1 cellular context compared by ENCODE assay signal in genomic region chr4:113181289-113182007, GRCh38.
TF ChIP-seq lines count a peak whose summit lies in the region.

No MANE protein-coding gene starts in this region.

TF ChIP-seq in HepG2, 621 proteins besides CTCF, POLR2A, EP300 and RAD21 (continued from another document and continues in another):
- TF ChIP-seq ZGPAT (CRISPR knock-in tag; IDR thresholded peaks at IDR 0.05) (peak; percentile 64), TMF1 (CRISPR knock-in tag; IDR thresholded peaks at IDR 0.05; ENCODE audit: low read depth) (no peak), EED (CRISPR knock-in tag; IDR thresholded peaks at IDR 0.05) (no peak), FIP1L1 (IDR thresholded peaks at IDR 0.05; ENCODE audit: borderline replicate concordance, insufficient read depth, low read depth, low read length) (no peak), ZNF331 (CRISPR knock-in tag; IDR thresholded peaks at IDR 0.05) (peak; percentile 62; the same call in 1 of the 2 replicates), ZSCAN31 (CRISPR knock-in tag; IDR thresholded peaks at IDR 0.05; ENCODE audit: low read depth) (no peak), HNRNPL (IDR thresholded peaks at IDR 0.05; ENCODE audit: low read depth, low read length) (no peak), DRAP1 (CRISPR knock-in tag; IDR thresholded peaks at IDR 0.05) (0 out of 2 replicates have a peak, but pooled peaks have one; percentile 33), ZMYM2 (CRISPR knock-in tag; IDR thresholded peaks at IDR 0.05) (no peak), TRIM22 (IDR thresholded peaks at IDR 0.05) (no peak), ZFP41 (CRISPR knock-in tag; IDR thresholded peaks at IDR 0.05; ENCODE audit: borderline replicate concordance) (no peak), ZNF121 (CRISPR knock-in tag; IDR thresholded peaks at IDR 0.05) (peak; percentile 98), ZNF614 (CRISPR knock-in tag; IDR thresholded peaks at IDR 0.05; ENCODE audit: borderline replicate concordance) (0 out of 2 replicates have a peak, but pooled peaks have one; percentile 71), SRSF9 (IDR thresholded peaks at IDR 0.05; ENCODE audit: borderline replicate concordance, insufficient read depth, low read depth, low read length, poor library complexity, severe bottlenecking) (no peak), IKZF5 (CRISPR knock-in tag; IDR thresholded peaks at IDR 0.05) (peak; percentile 70; the same call in 1 of the 2 replicates), SMYD3 (CRISPR knock-in tag; IDR thresholded peaks at IDR 0.05) (peak; percentile 72; the same call in 1 of the 2 replicates), RARG (CRISPR knock-in tag; IDR thresholded peaks at IDR 0.05; ENCODE audit: low read depth) (no peak), HNF4A (CRISPR knock-in tag; IDR thresholded peaks at IDR 0.05) (peak; percentile 21; the same call in 1 of the 2 replicates), ZNF260 (CRISPR knock-in tag; IDR thresholded peaks at IDR 0.05; ENCODE audit: borderline replicate concordance, low read depth) (no peak), GLI4 (CRISPR knock-in tag; IDR thresholded peaks at IDR 0.05; ENCODE audit: borderline replicate concordance) (no peak), ZBTB49 (CRISPR knock-in tag; IDR thresholded peaks at IDR 0.05; ENCODE audit: borderline replicate concordance) (0 out of 2 replicates have a peak, but pooled peaks have one; percentile 77), HOXA3 (CRISPR knock-in tag; IDR thresholded peaks at IDR 0.05) (peak; percentile 53; the same call in 1 of the 2 replicates), PHF21A (CRISPR knock-in tag; IDR thresholded peaks at IDR 0.05) (no peak), ZNF75D (CRISPR knock-in tag; IDR thresholded peaks at IDR 0.05; ENCODE audit: borderline replicate concordance) (no peak), KLF13 (CRISPR knock-in tag; IDR thresholded peaks at IDR 0.05) (no peak)
- TF ChIP-seq, protein P1, sequence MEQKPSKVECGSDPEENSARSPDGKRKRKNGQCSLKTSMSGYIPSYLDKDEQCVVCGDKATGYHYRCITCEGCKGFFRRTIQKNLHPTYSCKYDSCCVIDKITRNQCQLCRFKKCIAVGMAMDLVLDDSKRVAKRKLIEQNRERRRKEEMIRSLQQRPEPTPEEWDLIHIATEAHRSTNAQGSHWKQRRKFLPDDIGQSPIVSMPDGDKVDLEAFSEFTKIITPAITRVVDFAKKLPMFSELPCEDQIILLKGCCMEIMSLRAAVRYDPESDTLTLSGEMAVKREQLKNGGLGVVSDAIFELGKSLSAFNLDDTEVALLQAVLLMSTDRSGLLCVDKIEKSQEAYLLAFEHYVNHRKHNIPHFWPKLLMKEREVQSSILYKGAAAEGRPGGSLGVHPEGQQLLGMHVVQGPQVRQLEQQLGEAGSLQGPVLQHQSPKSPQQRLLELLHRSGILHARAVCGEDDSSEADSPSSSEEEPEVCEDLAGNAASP (CRISPR knock-in tag; IDR thresholded peaks at IDR 0.05; ENCODE audit: borderline replicate concordance), result peak; percentile 62; the same call in 1 of the 2 replicates
- TF ChIP-seq, protein P2, sequence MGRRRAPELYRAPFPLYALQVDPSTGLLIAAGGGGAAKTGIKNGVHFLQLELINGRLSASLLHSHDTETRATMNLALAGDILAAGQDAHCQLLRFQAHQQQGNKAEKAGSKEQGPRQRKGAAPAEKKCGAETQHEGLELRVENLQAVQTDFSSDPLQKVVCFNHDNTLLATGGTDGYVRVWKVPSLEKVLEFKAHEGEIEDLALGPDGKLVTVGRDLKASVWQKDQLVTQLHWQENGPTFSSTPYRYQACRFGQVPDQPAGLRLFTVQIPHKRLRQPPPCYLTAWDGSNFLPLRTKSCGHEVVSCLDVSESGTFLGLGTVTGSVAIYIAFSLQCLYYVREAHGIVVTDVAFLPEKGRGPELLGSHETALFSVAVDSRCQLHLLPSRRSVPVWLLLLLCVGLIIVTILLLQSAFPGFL (CRISPR knock-in tag; IDR thresholded peaks at IDR 0.05), result no peak
- TF ChIP-seq, protein P3, sequence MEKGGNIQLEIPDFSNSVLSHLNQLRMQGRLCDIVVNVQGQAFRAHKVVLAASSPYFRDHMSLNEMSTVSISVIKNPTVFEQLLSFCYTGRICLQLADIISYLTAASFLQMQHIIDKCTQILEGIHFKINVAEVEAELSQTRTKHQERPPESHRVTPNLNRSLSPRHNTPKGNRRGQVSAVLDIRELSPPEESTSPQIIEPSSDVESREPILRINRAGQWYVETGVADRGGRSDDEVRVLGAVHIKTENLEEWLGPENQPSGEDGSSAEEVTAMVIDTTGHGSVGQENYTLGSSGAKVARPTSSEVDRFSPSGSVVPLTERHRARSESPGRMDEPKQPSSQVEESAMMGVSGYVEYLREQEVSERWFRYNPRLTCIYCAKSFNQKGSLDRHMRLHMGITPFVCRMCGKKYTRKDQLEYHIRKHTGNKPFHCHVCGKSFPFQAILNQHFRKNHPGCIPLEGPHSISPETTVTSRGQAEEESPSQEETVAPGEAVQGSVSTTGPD (CRISPR knock-in tag; IDR thresholded peaks at IDR 0.05), result no peak
- TF ChIP-seq, protein P4, sequence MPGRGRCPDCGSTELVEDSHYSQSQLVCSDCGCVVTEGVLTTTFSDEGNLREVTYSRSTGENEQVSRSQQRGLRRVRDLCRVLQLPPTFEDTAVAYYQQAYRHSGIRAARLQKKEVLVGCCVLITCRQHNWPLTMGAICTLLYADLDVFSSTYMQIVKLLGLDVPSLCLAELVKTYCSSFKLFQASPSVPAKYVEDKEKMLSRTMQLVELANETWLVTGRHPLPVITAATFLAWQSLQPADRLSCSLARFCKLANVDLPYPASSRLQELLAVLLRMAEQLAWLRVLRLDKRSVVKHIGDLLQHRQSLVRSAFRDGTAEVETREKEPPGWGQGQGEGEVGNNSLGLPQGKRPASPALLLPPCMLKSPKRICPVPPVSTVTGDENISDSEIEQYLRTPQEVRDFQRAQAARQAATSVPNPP (CRISPR knock-in tag; IDR thresholded peaks at IDR 0.05), result peak; percentile 27; the same call in 1 of the 2 replicates
- TF ChIP-seq, protein P5, sequence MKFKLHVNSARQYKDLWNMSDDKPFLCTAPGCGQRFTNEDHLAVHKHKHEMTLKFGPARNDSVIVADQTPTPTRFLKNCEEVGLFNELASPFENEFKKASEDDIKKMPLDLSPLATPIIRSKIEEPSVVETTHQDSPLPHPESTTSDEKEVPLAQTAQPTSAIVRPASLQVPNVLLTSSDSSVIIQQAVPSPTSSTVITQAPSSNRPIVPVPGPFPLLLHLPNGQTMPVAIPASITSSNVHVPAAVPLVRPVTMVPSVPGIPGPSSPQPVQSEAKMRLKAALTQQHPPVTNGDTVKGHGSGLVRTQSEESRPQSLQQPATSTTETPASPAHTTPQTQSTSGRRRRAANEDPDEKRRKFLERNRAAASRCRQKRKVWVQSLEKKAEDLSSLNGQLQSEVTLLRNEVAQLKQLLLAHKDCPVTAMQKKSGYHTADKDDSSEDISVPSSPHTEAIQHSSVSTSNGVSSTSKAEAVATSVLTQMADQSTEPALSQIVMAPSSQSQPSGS (CRISPR knock-in tag; IDR thresholded peaks at IDR 0.05), result peak; percentile 48; the same call in 1 of the 2 replicates
- TF ChIP-seq, protein P6, sequence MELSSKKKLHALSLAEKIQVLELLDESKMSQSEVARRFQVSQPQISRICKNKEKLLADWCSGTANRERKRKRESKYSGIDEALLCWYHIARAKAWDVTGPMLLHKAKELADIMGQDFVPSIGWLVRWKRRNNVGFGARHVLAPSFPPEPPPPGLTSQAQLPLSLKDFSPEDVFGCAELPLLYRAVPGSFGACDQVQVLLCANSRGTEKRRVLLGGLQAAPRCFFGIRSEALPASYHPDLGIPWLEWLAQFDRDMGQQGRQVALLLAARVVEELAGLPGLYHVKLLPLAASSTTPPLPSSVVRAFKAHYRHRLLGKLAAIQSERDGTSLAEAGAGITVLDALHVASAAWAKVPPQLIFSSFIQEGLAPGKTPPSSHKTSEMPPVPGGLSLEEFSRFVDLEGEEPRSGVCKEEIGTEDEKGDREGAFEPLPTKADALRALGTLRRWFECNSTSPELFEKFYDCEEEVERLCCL (CRISPR knock-in tag; IDR thresholded peaks at IDR 0.05; ENCODE audit: borderline replicate concordance), result no peak
- TF ChIP-seq, protein P7, sequence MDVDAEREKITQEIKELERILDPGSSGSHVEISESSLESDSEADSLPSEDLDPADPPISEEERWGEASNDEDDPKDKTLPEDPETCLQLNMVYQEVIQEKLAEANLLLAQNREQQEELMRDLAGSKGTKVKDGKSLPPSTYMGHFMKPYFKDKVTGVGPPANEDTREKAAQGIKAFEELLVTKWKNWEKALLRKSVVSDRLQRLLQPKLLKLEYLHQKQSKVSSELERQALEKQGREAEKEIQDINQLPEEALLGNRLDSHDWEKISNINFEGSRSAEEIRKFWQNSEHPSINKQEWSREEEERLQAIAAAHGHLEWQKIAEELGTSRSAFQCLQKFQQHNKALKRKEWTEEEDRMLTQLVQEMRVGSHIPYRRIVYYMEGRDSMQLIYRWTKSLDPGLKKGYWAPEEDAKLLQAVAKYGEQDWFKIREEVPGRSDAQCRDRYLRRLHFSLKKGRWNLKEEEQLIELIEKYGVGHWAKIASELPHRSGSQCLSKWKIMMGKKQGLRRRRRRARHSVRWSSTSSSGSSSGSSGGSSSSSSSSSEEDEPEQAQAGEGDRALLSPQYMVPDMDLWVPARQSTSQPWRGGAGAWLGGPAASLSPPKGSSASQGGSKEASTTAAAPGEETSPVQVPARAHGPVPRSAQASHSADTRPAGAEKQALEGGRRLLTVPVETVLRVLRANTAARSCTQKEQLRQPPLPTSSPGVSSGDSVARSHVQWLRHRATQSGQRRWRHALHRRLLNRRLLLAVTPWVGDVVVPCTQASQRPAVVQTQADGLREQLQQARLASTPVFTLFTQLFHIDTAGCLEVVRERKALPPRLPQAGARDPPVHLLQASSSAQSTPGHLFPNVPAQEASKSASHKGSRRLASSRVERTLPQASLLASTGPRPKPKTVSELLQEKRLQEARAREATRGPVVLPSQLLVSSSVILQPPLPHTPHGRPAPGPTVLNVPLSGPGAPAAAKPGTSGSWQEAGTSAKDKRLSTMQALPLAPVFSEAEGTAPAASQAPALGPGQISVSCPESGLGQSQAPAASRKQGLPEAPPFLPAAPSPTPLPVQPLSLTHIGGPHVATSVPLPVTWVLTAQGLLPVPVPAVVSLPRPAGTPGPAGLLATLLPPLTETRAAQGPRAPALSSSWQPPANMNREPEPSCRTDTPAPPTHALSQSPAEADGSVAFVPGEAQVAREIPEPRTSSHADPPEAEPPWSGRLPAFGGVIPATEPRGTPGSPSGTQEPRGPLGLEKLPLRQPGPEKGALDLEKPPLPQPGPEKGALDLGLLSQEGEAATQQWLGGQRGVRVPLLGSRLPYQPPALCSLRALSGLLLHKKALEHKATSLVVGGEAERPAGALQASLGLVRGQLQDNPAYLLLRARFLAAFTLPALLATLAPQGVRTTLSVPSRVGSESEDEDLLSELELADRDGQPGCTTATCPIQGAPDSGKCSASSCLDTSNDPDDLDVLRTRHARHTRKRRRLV (CRISPR knock-in tag; IDR thresholded peaks at IDR 0.05), result no peak
- TF ChIP-seq, protein P8, sequence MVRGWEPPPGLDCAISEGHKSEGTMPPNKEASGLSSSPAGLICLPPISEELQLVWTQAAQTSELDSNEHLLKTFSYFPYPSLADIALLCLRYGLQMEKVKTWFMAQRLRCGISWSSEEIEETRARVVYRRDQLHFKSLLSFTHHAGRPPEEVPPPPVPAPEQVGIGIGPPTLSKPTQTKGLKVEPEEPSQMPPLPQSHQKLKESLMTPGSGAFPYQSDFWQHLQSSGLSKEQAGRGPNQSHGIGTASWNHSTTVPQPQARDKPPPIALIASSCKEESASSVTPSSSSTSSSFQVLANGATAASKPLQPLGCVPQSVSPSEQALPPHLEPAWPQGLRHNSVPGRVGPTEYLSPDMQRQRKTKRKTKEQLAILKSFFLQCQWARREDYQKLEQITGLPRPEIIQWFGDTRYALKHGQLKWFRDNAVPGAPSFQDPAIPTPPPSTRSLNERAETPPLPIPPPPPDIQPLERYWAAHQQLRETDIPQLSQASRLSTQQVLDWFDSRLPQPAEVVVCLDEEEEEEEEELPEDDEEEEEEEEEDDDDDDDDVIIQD (CRISPR knock-in tag; IDR thresholded peaks at IDR 0.05; ENCODE audit: low read depth), result peak; percentile 77
